In the genomic region with DNA sequence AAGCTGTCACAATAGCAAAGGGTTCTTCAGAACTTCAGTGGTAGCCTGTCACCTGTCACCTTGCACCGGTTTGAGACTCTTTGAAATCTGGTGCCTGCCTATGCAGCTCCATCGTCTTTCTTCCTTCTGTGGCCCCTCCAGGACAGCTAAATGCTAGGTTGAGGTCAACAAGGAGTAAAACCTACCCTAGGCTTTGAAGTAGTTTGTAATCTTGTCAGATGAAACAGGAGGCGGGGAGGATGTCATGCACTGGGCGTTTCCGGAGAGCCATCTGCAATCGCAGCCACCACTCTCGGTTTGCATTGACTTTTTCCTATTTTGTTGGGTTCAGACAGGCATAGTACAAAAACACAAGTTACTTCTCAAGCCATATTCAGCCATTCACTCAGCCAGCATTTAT, we compare ENCODE assay signal across 10 cellular contexts.
DNase-seq lines count a peak whose midpoint lies in the region; TF ChIP-seq lines count a peak whose summit lies in the region.
"Had no signal": no experiment of that assay in that cellular context is flagged by ENCODE, and none has a peak within 500 bp of the region (broad histone marks: within the 10 kb centered on the region; RNA-seq: fewer than 3 reads in every experiment).

No MANE protein-coding gene starts in this region.

- 79 to 81% methylated on average over 7 of the region's 7 CpGs for WGBS in GM23248 (ENCODE audit: low coverage in 1 of 2, low lambda C conversion rate in 2 of 2, missing lambda C conversion rate in 2 of 2), 2 experiments

- H3K27me3 ChIP-seq in GM23248 (replicated peaks; ENCODE audit: insufficient read depth) (no peaks in the 10 kb centered on the region), OCI-LY1 (ENCODE audit: insufficient read depth, low read length) (no peaks in the 10 kb centered on the region)

- H3K79me2 ChIP-seq in GM23248 (ENCODE audit: insufficient read depth) (no peaks in the 10 kb centered on the region), OCI-LY1 (ENCODE audit: insufficient read depth, low read length) (no peaks in the 10 kb centered on the region)

- H3K36me3 ChIP-seq in GM23248 (ENCODE audit: low read depth) (no peaks in the 10 kb centered on the region), OCI-LY1 (ENCODE audit: insufficient read depth, low read length) (peaks cover 64% of the 10 kb centered on the region)

- H3K27ac Mint-ChIP-seq in activated CD4-positive, alpha-beta T cell treated with anti-CD3 and anti-CD28 coated beads, Interleukin-2, amount 10 ng/mL, durations not matched to agents 24 days and 14 days: no peak overlapping the region
- H3K27ac Mint-ChIP-seq in neural crest cell (ENCODE audit: unreplicated experiment): peak overlapping the region; percentile 87
- no peak overlapping the region for H3K27ac Mint-ChIP-seq in activated naive CD8-positive, alpha-beta T cell treated with anti-CD3 and anti-CD28 coated beads for 36 hours

- H3K9me2 ChIP-seq in GM23248 (ENCODE audit: insufficient read depth) (no peaks in the 10 kb centered on the region), OCI-LY1 (ENCODE audit: low read depth, low read length) (no peaks in the 10 kb centered on the region)

- no peaks in the 10 kb centered on the region for H3K9me3 Mint-ChIP-seq in activated CD4-positive, alpha-beta T cell treated with anti-CD3 and anti-CD28 coated beads, Interleukin-2, amount 10 ng/mL, durations not matched to agents 24 days and 14 days
- H3K9me3 Mint-ChIP-seq in neural crest cell: peaks cover 6% of the 10 kb centered on the region
- peaks cover 8% of the 10 kb centered on the region for H3K9me3 Mint-ChIP-seq in activated naive CD8-positive, alpha-beta T cell treated with anti-CD3 and anti-CD28 coated beads for 36 hours

- H3K9ac ChIP-seq in GM23248: no peak overlapping the region
- peak overlapping the region; percentile 87 for H3K9ac ChIP-seq in OCI-LY1 (ENCODE audit: low read length)

- no peak overlapping the region for H3K4me3 Mint-ChIP-seq in activated CD4-positive, alpha-beta T cell treated with anti-CD3 and anti-CD28 coated beads, Interleukin-2, amount 10 ng/mL, durations not matched to agents 24 days and 14 days
- H3K4me3 Mint-ChIP-seq in neural crest cell: no peak overlapping the region
- H3K4me3 Mint-ChIP-seq in activated naive CD8-positive, alpha-beta T cell treated with anti-CD3 and anti-CD28 coated beads for 36 hours: no peak overlapping the region

- H2AFZ ChIP-seq in GM23248 (no peak overlapping the region), OCI-LY1 (ENCODE audit: low read length) (no peak overlapping the region)

- H3K9me3 ChIP-seq in GM23248 (ENCODE audit: low read depth) (no peaks in the 10 kb centered on the region), OCI-LY1 (ENCODE audit: low read length) (peaks cover 12% of the 10 kb centered on the region; the same call in 1 of the 2 replicates)
- H3K9me3 ChIP-seq: mucosa of descending colon had no signal

- H3K4me2 ChIP-seq in GM23248 (ENCODE audit: unreplicated experiment): peak overlapping the region; percentile 82
- peak overlapping the region; percentile 83 for H3K4me2 ChIP-seq in OCI-LY1 (ENCODE audit: low read length)

- H3F3A ChIP-seq in GM23248 (ENCODE audit: insufficient read depth) (no peaks in the 10 kb centered on the region), OCI-LY1 (ENCODE audit: insufficient read depth, low read length) (no peaks in the 10 kb centered on the region; the same call in 1 of the 2 replicates)

- TF ChIP-seq CTCF in OCI-LY1 (IDR thresholded peaks at IDR 0.05; ENCODE audit: low read length): no peak
- no peak for TF ChIP-seq CTCF in neural crest cell (conservative IDR thresholded peaks at IDR 0.05)

- no peak overlapping the region for H3K27ac ChIP-seq in GM23248
- H3K27ac ChIP-seq in OCI-LY1 (ENCODE audit: low read depth, low read length, poor library complexity, severe bottlenecking): peak overlapping the region; percentile 98

- H4K20me1 ChIP-seq in GM23248 (ENCODE audit: insufficient read depth) (no peaks in the 10 kb centered on the region), OCI-LY1 (ENCODE audit: insufficient read depth, low read length) (no peaks in the 10 kb centered on the region)

- in situ Hi-C loops in GM23248 (cut with MboI): no loop called here

- peaks cover 9% of the 10 kb centered on the region for H3K4me1 Mint-ChIP-seq in activated CD4-positive, alpha-beta T cell treated with anti-CD3 and anti-CD28 coated beads, Interleukin-2, amount 10 ng/mL, durations not matched to agents 24 days and 14 days
- H3K4me1 Mint-ChIP-seq in neural crest cell: peaks cover 25% of the 10 kb centered on the region
- peaks cover 17% of the 10 kb centered on the region for H3K4me1 Mint-ChIP-seq in activated naive CD8-positive, alpha-beta T cell treated with anti-CD3 and anti-CD28 coated beads for 36 hours

- H3K4me3 ChIP-seq in GM23248: no peak overlapping the region
- H3K4me3 ChIP-seq in OCI-LY1 (ENCODE audit: low read depth, low read length, poor library complexity, severe bottlenecking): peak overlapping the region; percentile 49
- H3K4me3 ChIP-seq: mucosa of descending colon had no signal

- peaks cover 17% of the 10 kb centered on the region for H3K27me3 Mint-ChIP-seq in activated CD4-positive, alpha-beta T cell treated with anti-CD3 and anti-CD28 coated beads, Interleukin-2, amount 10 ng/mL, durations not matched to agents 24 days and 14 days
- no peaks in the 10 kb centered on the region for H3K27me3 Mint-ChIP-seq in neural crest cell (ENCODE audit: low read depth)
- no peaks in the 10 kb centered on the region for H3K27me3 Mint-ChIP-seq in activated naive CD8-positive, alpha-beta T cell treated with anti-CD3 and anti-CD28 coated beads for 36 hours

- no peaks in the 10 kb centered on the region for H3K36me3 Mint-ChIP-seq in activated CD4-positive, alpha-beta T cell treated with anti-CD3 and anti-CD28 coated beads, Interleukin-2, amount 10 ng/mL, durations not matched to agents 24 days and 14 days (ENCODE audit: low read depth)
- H3K36me3 Mint-ChIP-seq in neural crest cell (ENCODE audit: low read depth): peaks cover 14% of the 10 kb centered on the region
- H3K36me3 Mint-ChIP-seq in activated naive CD8-positive, alpha-beta T cell treated with anti-CD3 and anti-CD28 coated beads for 36 hours: peaks cover 3% of the 10 kb centered on the region

- DNase-seq in activated CD4-positive, alpha-beta T cell treated with anti-CD3 and anti-CD28 coated beads for 48 hours: peak; percentile 21
- no peak for DNase-seq in activated CD4-positive, alpha-beta T cell treated with anti-CD3 and anti-CD28 coated beads, Interleukin-2, amount 10 ng/mL, durations not matched to agents 24 days and 14 days
- DNase-seq in GM23248 (no peak), neural crest cell (ENCODE audit: low read depth, low spot score) (no peak), NCI-H1930 (lab: John Stamatoyannopoulos, UW) (no peak), OCI-M1 (lab: John Stamatoyannopoulos, UW) (no peak)
- DNase-seq in activated naive CD8-positive, alpha-beta T cell treated with anti-CD3 and anti-CD28 coated beads for 36 hours: no peak

- intact Hi-C loops in activated CD4-positive, alpha-beta T cell treated with anti-CD3 and anti-CD28 coated beads, Interleukin-2, amount 10 ng/mL, durations not matched to agents 24 days and 14 days (cut with micrococcal nuclease): loop anchor here (1.0 to 2.0 kb wide), 2 partner anchors 854 to 1144 kb away; a partner anchor contains a TSS

- H3K4me1 ChIP-seq in GM23248 (ENCODE audit: insufficient read depth) (no peaks in the 10 kb centered on the region), OCI-LY1 (ENCODE audit: insufficient read depth, low read length, severe bottlenecking) (peaks cover 54% of the 10 kb centered on the region)
- H3K4me1 ChIP-seq: A549 had no signal
